8 cellular contexts compared by ENCODE assay signal in genomic region chr1:16082283-16083038, GRCh38. TPM values are rescaled to one million over a fixed set of nuclear protein-coding genes. Genes with fewer than 3 reads are reported as not detected.
A peak's percentile ranks its signal among the peaks of the same experiment; 100 is the strongest.
DNase-seq lines count a peak whose midpoint lies in the region; ATAC-seq, FAIRE-seq and TF ChIP-seq lines count a peak whose summit lies in the region.

No MANE protein-coding gene starts in this region.

- DNase-seq in D721Med (ENCODE audit: insufficient read length, low spot score) (peak; percentile 58), HuH-7 (ENCODE audit: low spot score) (peak; percentile 86), T-helper 17 cell (peak; percentile 19 to 54 (median 26)), astrocyte of the cerebellum (ENCODE audit: low read depth) (no peak), iPS DF 19.7 (ENCODE audit: low read depth, low spot score) (peak; percentile 30), midbrain (lab: John Stamatoyannopoulos, UW) (no peak)
- DNase-seq in stimulated activated CD4-positive, alpha-beta T cell treated with anti-CD3 and anti-CD28 coated beads, Interleukin-1b, Interleukin-23, amount 100 ng/mL, for 24 hours (ENCODE audit: low read depth in 4 of 4, low spot score in 1 of 4): peak; percentile 42 to 56 (median 46)

- H3K4me1 Mint-ChIP-seq in T-helper 17 cell: peaks cover 5% of the 10 kb centered on the region

- in situ Hi-C loops in astrocyte of the cerebellum (cut with HindIII; ENCODE audit: low sequenced_read_pairs): no loop called here

- peak; percentile 74 for TF ChIP-seq CTCF in D721Med (IDR thresholded peaks at IDR 0.05; ENCODE audit: insufficient read depth, missing control alignments)
- peak; percentile 92 for TF ChIP-seq CTCF in astrocyte of the cerebellum (IDR thresholded peaks at IDR 0.05; ENCODE audit: low read depth, low read length, missing control alignments)

- no peaks in the 10 kb centered on the region for H3K9me3 ChIP-seq in T-helper 17 cell (ENCODE audit: control insufficient read depth, low read length, poor library complexity, severe bottlenecking)

- H3K27me3 Mint-ChIP-seq in T-helper 17 cell: peaks cover 4% of the 10 kb centered on the region

- no peak for FAIRE-seq in D721Med (lab: Jason Lieb, UNC)

- H3K27ac Mint-ChIP-seq in T-helper 17 cell: no peak overlapping the region

- ATAC-seq in T-helper 17 cell (peak; percentile 53), HG02610 (IDR thresholded peaks at IDR 0.05; ENCODE audit: unreplicated experiment) (no peak)

- H3K36me3 Mint-ChIP-seq in T-helper 17 cell (ENCODE audit: low read depth): no peaks in the 10 kb centered on the region

- no peak overlapping the region for H3K4me3 Mint-ChIP-seq in T-helper 17 cell

- no peak overlapping the region for H3K4me3 ChIP-seq in astrocyte of the cerebellum (ENCODE audit: low read depth, low read length)

RNA-seq across cellular contexts. Expression of gene FAM131C, which starts 9.0 kb away (rescaled TPM):
- not detected for total RNA-seq in T-helper 17 cell

RNA-seq across cellular contexts. Expression of gene CLCNKB, which starts 38.9 kb away (rescaled TPM):
- total RNA-seq in T-helper 17 cell: not detected

Comparison
In these comparisons a context has a peak if more than half of its experiments do, and no peak if none do; other contexts are left out.
1. DNase-seq: peak in D721Med (single experiment), HuH-7 (single experiment), T-helper 17 cell (3 of 3), iPS DF 19.7 (single experiment) and stimulated activated CD4-positive, alpha-beta T cell treated with anti-CD3 and anti-CD28 coated beads, Interleukin-1b, Interleukin-23, amount 100 ng/mL, for 24 hours (4 of 4); none in astrocyte of the cerebellum (single experiment) and midbrain (single experiment).